15 cellular contexts compared by ENCODE assay signal in genomic region chr11:122229078-122229477, GRCh38.
DNase-seq lines count a peak whose midpoint lies in the region; ATAC-seq and TF ChIP-seq lines count a peak whose summit lies in the region.
"Had no signal": no experiment of that assay in that cellular context is flagged by ENCODE, and none has a peak within 500 bp of the region (broad histone marks: within the 10 kb centered on the region; RNA-seq: fewer than 3 reads in every experiment).

No MANE protein-coding gene starts in this region.

- H3K9ac ChIP-seq in BLaER1 treated with 17β-estradiol and CSF1 and Interleukin-3, amounts not matched to agents 10 nM and 100 nM = no peak overlapping the region

- H3K27me3 ChIP-seq in BLaER1 treated with 17β-estradiol and CSF1 and Interleukin-3, amounts not matched to agents 10 nM and 100 nM = peaks cover 0 to 11% (median 0%) of the 10 kb centered on the region in 11 experiments; a peak in 2 of 22 replicates
- no peaks in the 10 kb centered on the region for H3K27me3 ChIP-seq in right cardiac atrium (ENCODE audit: control insufficient read depth, insufficient read depth)
- no peaks in the 10 kb centered on the region for H3K27me3 ChIP-seq in psoas muscle (ENCODE audit: insufficient read depth in 3 of 3, low read length in 2 of 3)
- H3K27me3 ChIP-seq: uterus had no signal

- H3K4me1 ChIP-seq in BLaER1 treated with 17β-estradiol and CSF1 and Interleukin-3, amounts not matched to agents 10 nM and 100 nM = peaks cover 31 to 72% (median 51%) of the 10 kb centered on the region in 10 experiments
- H3K4me1 ChIP-seq in right cardiac atrium (ENCODE audit: control insufficient read depth, insufficient read depth, low read length) = peaks cover 9% of the 10 kb centered on the region
- peaks cover 11% of the 10 kb centered on the region for H3K4me1 ChIP-seq in psoas muscle
- H3K4me1 ChIP-seq: HAP-1, uterus had no signal

- H3K4me3 ChIP-seq in BLaER1 treated with 17β-estradiol and CSF1 and Interleukin-3, amounts not matched to agents 10 nM and 100 nM = no peak overlapping the region; a peak in 1 of 20 replicates
- H3K4me3 ChIP-seq in right cardiac atrium (ENCODE audit: low read length) (no peak overlapping the region), psoas muscle (no peak overlapping the region)
- H3K4me3 ChIP-seq: HAP-1, lower lobe of right lung, uterus had no signal

- WGBS in right cardiac atrium = 9% methylated on average over 2 of the region's 2 CpGs
- 4 to 7% (median 6%) methylated on average over 2 of the region's 2 CpGs for WGBS in psoas muscle, 3 donors

- H3K27me3 Mint-ChIP-seq in T-helper 17 cell = no peaks in the 10 kb centered on the region

- H4K20me1 ChIP-seq in BLaER1 treated with 17β-estradiol and CSF1 and Interleukin-3, amounts not matched to agents 10 nM and 100 nM = no peaks in the 10 kb centered on the region

- no peaks in the 10 kb centered on the region for H3K36me3 Mint-ChIP-seq in T-helper 17 cell (ENCODE audit: low read depth)

- peak; percentile 78 for DNase-seq in SW480 (ENCODE audit: low spot score)
- DNase-seq in right cardiac atrium = no peak
- no peak for DNase-seq in psoas muscle
- no peak for DNase-seq in T-helper 17 cell
- no peak for DNase-seq in NCI-H1105 treated with DMSO at 0.1 percent for 48 hours (lab: John Stamatoyannopoulos, UW)
- DNase-seq: activated T-cell treated with anti-CD3 and anti-CD28 coated beads, Interleukin-2, amount 50 U/mL, for 4 hours; effector memory CD4-positive, alpha-beta T cell; lower lobe of right lung; stimulated activated CD4-positive, alpha-beta T cell treated with anti-CD3 and anti-CD28 coated beads, Interleukin-1b, Interleukin-23, amount 100 ng/mL, for 48 hours; uterus had no signal

- TF ChIP-seq CTCF in psoas muscle (IDR thresholded peaks at IDR 0.05) = no peak

- H3K4me3 Mint-ChIP-seq in T-helper 17 cell = no peak overlapping the region
- H3K4me3 Mint-ChIP-seq: activated T-cell treated with anti-CD3 and anti-CD28 coated beads, Interleukin-2, amount 50 U/mL, for 4 hours; B cell had no signal

- no peaks in the 10 kb centered on the region for H3K36me3 ChIP-seq in BLaER1 treated with 17β-estradiol and CSF1 and Interleukin-3, amounts not matched to agents 10 nM and 100 nM
- H3K36me3 ChIP-seq in psoas muscle (ENCODE audit: insufficient read depth in 1 of 2, low read depth in 1 of 2) = no peaks in the 10 kb centered on the region
- H3K36me3 ChIP-seq: HAP-1, lower lobe of right lung, uterus had no signal

- H3K4me2 ChIP-seq in BLaER1 treated with 17β-estradiol and CSF1 and Interleukin-3, amounts not matched to agents 10 nM and 100 nM = peak overlapping the region; percentile 59 to 81 (median 72)

- H3K27ac Mint-ChIP-seq in T-helper 17 cell = no peak overlapping the region
- H3K27ac Mint-ChIP-seq: B cell had no signal

- H3K27ac ChIP-seq in BLaER1 treated with 17β-estradiol and CSF1 and Interleukin-3, amounts not matched to agents 10 nM and 100 nM = no peak overlapping the region
- peak overlapping the region; percentile 53 for H3K27ac ChIP-seq in right cardiac atrium (ENCODE audit: low read length)
- peak overlapping the region; percentile 58 for H3K27ac ChIP-seq in psoas muscle
- H3K27ac ChIP-seq: lower lobe of right lung, uterus had no signal

- intact Hi-C loops in right cardiac atrium (cut with DNase I) = no loop called here
- intact Hi-C loops in psoas muscle (cut with DNase I) = no loop called here

- no peaks in the 10 kb centered on the region for H3K9me3 ChIP-seq in BLaER1 treated with 17β-estradiol and CSF1 and Interleukin-3, amounts not matched to agents 10 nM and 100 nM (replicated peaks in 1 of 11)
- H3K9me3 ChIP-seq in right cardiac atrium (ENCODE audit: control insufficient read depth, low read length) = no peaks in the 10 kb centered on the region
- no peaks in the 10 kb centered on the region for H3K9me3 ChIP-seq in psoas muscle
- no peaks in the 10 kb centered on the region for H3K9me3 ChIP-seq in T-helper 17 cell (ENCODE audit: control insufficient read depth, low read length, poor library complexity, severe bottlenecking)
- H3K9me3 ChIP-seq: HAP-1, lower lobe of right lung, uterus had no signal

- ATAC-seq in right cardiac atrium = peak in 1 of 2 donors; percentile 65
- peak; percentile 66 to 88 (median 86) for ATAC-seq in psoas muscle
- ATAC-seq in GM21576 (IDR thresholded peaks at IDR 0.05; ENCODE audit: unreplicated experiment) = no peak
- ATAC-seq in T-helper 17 cell = no peak
- no peak for ATAC-seq in HG03439 (IDR thresholded peaks at IDR 0.05; ENCODE audit: unreplicated experiment)
- ATAC-seq: activated T-cell treated with anti-CD3 and anti-CD28 coated beads, Interleukin-2, amount 50 U/mL, for 4 hours; lower lobe of right lung had no signal

- H3K4me1 Mint-ChIP-seq in T-helper 17 cell = no peaks in the 10 kb centered on the region
- H3K4me1 Mint-ChIP-seq: B cell had no signal

Comparison
In these comparisons a context has a peak if more than half of its experiments do, and no peak if none do; other contexts are left out.
1. H3K27ac ChIP-seq: peak in right cardiac atrium (single experiment) and psoas muscle (single experiment); none in BLaER1 treated with 17β-estradiol and CSF1 and Interleukin-3, amounts not matched to agents 10 nM and 100 nM (0 of 11).
2. ATAC-seq: peak in psoas muscle (4 of 4); none in GM21576 (single experiment), T-helper 17 cell (single experiment) and HG03439 (single experiment).